ENCODE assay signal across 8 cellular contexts in the genomic region with DNA sequence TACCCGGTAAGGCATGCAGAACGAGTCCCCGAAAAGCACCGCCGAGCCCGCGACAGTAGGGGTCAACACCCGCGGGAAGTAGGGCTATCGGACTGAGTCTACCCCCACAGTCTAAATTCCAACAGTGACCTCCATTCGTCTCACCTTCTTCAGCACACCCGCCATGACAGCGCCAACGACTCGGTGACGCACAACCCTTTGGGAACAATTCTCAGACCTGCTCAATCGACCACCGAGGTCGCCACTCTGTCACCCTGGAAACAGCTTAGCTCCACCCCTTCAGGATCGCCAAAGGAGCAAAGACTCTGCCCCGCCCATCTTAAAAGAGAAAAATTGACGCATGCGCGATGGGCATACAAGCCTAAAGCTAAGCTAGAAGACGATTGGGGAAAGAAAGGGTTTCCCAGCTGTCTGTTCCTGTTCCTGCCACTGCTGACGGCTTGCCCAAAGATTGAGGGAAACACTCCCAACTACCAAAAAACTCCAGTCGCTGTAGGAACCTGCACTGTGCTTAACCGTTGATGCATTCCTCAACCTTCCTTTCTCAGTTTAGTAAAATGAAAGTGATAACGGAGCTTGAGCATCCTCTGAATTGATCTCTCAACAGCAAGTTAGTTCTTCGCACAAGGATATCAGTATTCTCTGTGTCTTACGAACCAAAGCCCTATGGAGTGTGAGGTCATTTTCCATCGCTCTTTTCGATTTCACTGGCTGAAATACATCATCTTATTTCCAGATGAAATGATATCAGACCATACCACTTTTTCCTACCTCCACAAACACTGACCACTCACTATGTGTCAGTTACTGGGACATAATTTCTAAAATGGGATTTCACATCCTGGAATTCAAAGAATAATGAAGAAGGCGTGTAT. TPM values are rescaled to one million over a fixed set of nuclear protein-coding genes. Genes with fewer than 3 reads are reported as not detected.
A peak's percentile ranks its signal among the peaks of the same experiment; 100 is the strongest.
DNase-seq lines count a peak whose midpoint lies in the region; ATAC-seq and TF ChIP-seq lines count a peak whose summit lies in the region.

Gene NDUFA5, minus strand, starts transcription at position 188 of the 875 bp plus-strand sequence. Its CDS starts 23 bp downstream, at position 165.

- no peak within 1 kb of the TSS for H3K27ac Mint-ChIP-seq in IgD-negative memory B cell

- DNase-seq in DMS153 (lab: John Stamatoyannopoulos, UW) (peak; percentile 96), OCI-M1 (lab: John Stamatoyannopoulos, UW) (peak; percentile 97), activated T-cell treated with anti-CD3 and anti-CD28 coated beads for 24 hours (ENCODE audit: low read depth) (peak; percentile 97), epithelial cell of esophagus (ENCODE audit: low read depth) (peak; percentile 99), middle frontal gyrus (ENCODE audit: extremely low spot score, low spot score) (peak; percentile 99)
- peak; percentile 85 to 91 for DNase-seq in stimulated activated CD8-positive, alpha-beta memory T cell treated with anti-CD3 and anti-CD28 coated beads, Interleukin-2, amount 100 ng/mL, for 48 hours (ENCODE audit: low read depth in 2 of 2)

- peaks cover 5% of the 10 kb centered on the region for H3K36me3 Mint-ChIP-seq in IgD-negative memory B cell

- no peaks in the 10 kb centered on the region for H3K27me3 Mint-ChIP-seq in IgD-negative memory B cell

- ATAC-seq in GM21576 (IDR thresholded peaks at IDR 0.05; ENCODE audit: unreplicated experiment) = peak; percentile 99

- H3K9me3 Mint-ChIP-seq in IgD-negative memory B cell = no peaks in the 10 kb centered on the region

- no peak within 1 kb of the TSS for H3K4me3 Mint-ChIP-seq in IgD-negative memory B cell

- no peak for TF ChIP-seq CTCF in epithelial cell of esophagus (IDR thresholded peaks at IDR 0.05; ENCODE audit: insufficient read depth, low read depth, low read length, missing control alignments)

- peak within 1 kb of the TSS; percentile 94 for H3K4me3 ChIP-seq in epithelial cell of esophagus (ENCODE audit: low read length)

- peaks cover 4 to 12% (median 5%) of the 10 kb centered on the region in 3 donors for H3K4me1 Mint-ChIP-seq in IgD-negative memory B cell

RNA-seq across cellular contexts. Expression of gene NDUFA5, which starts in this region (rescaled TPM):
- 77.9 TPM for polyA plus RNA-seq in IgD-negative memory B cell

Comparison
In these comparisons a context has a peak if more than half of its experiments do, and no peak if none do; other contexts are left out.
1. Peak in every context shown above with its lines: DNase-seq, ATAC-seq and H3K4me3 ChIP-seq.